In the genomic region with DNA sequence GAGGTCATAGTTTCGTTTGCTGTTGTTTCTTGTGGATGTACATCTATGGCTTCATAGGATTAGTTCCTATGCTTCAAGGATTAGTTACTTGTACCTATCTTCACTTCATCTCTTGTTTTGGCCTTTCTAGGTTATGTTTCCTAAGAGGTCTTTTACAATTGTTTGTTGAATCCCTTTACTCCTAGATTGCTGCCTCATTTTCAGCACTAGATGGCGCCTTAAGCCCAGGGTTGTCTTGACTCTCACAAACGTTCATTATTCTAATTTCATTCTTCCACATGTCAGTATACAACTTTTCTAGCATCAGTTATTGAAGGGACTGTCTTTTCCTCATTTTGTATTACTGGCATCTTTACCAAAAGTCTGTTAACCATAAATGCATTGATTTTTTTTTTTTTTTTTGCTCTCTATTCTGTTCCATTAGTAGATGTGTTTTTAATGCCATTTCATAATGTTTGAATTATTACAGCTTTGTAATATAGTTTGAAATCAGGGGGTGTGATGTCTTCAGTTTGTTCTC, we compare ENCODE assay signal across 8 cellular contexts. TPM values are rescaled to one million over a fixed set of nuclear protein-coding genes. Genes with fewer than 3 reads are reported as not detected.
A peak's percentile ranks its signal among the peaks of the same experiment; 100 is the strongest.
DNase-seq lines count a peak whose midpoint lies in the region; ATAC-seq and TF ChIP-seq lines count a peak whose summit lies in the region.

No MANE protein-coding gene starts in this region.

- no peak overlapping the region for H3K4me3 Mint-ChIP-seq in activated CD4-positive, alpha-beta T cell treated with anti-CD3 and anti-CD28 coated beads for 36 hours

- no peak overlapping the region for H3K27ac ChIP-seq in prostate gland

- intact Hi-C loops in activated CD4-positive, alpha-beta T cell treated with anti-CD3 and anti-CD28 coated beads for 36 hours (cut with DNase I, micrococcal nuclease), result loop anchor here (1.0 to 10.0 kb wide), 5 partner anchors 201 to 473 kb away; partner anchors contain the start of gene MED13 (in 1 of the 2)
- intact Hi-C loops in prostate gland (cut with DNase I), result no loop called here

- H3K4me3 ChIP-seq in AG10803 (ENCODE audit: low read length), result no peak overlapping the region
- no peak overlapping the region for H3K4me3 ChIP-seq in epithelial cell of proximal tubule (ENCODE audit: low read depth, low read length)
- H3K4me3 ChIP-seq in prostate gland, result no peak overlapping the region

- no peaks in the 10 kb centered on the region for H3K36me3 Mint-ChIP-seq in activated CD4-positive, alpha-beta T cell treated with anti-CD3 and anti-CD28 coated beads for 36 hours (ENCODE audit: low read depth)

- peaks cover 2% of the 10 kb centered on the region for H3K9me3 Mint-ChIP-seq in activated CD4-positive, alpha-beta T cell treated with anti-CD3 and anti-CD28 coated beads for 36 hours (ENCODE audit: low read depth)

- H3K27me3 ChIP-seq in prostate gland (replicated peaks; ENCODE audit: insufficient read depth), result no peaks in the 10 kb centered on the region

- TF ChIP-seq CTCF in AG10803 (conservative IDR thresholded peaks at IDR 0.05; ENCODE audit: low read length) (peak; percentile 88), epithelial cell of proximal tubule (conservative IDR thresholded peaks at IDR 0.05; ENCODE audit: low read depth, low read length) (peak; percentile 87), prostate gland (IDR thresholded peaks at IDR 0.05) (peak; percentile 11 to 52 (median 43))

- WGBS in prostate gland, result 23% methylated on average over 3 of the region's 3 CpGs

- TF ChIP-seq POLR2A in prostate gland (IDR thresholded peaks at IDR 0.05), result no peak

- peaks cover 43% of the 10 kb centered on the region for H3K27me3 Mint-ChIP-seq in activated CD4-positive, alpha-beta T cell treated with anti-CD3 and anti-CD28 coated beads for 36 hours

- H3K4me1 Mint-ChIP-seq in activated CD4-positive, alpha-beta T cell treated with anti-CD3 and anti-CD28 coated beads for 36 hours, result no peaks in the 10 kb centered on the region

- POLR2A ChIA-PET in activated CD4-positive, alpha-beta T cell treated with anti-CD3 and anti-CD28 coated beads for 36 hours (lab: Charles Lee), result no interaction called here

- peak; percentile 55 for DNase-seq in AG10803 (ENCODE audit: low read depth)
- peak; percentile 3 for DNase-seq in GM19240 (ENCODE audit: insufficient read length, low spot score)
- peak; percentile 8 for DNase-seq in NCI-H446 treated with DMSO at 0.1 percent for 48 hours (lab: John Stamatoyannopoulos, UW)
- DNase-seq in activated CD4-positive, alpha-beta T cell treated with anti-CD3 and anti-CD28 coated beads for 36 hours, result peak; percentile 72
- no peak for DNase-seq in epithelial cell of proximal tubule (ENCODE audit: low read depth)
- DNase-seq in prostate gland (ENCODE audit: low spot score), result peak; percentile 17

- H3K36me3 ChIP-seq in prostate gland, result no peaks in the 10 kb centered on the region

- no peak for ATAC-seq in activated CD4-positive, alpha-beta T cell treated with anti-CD3 and anti-CD28 coated beads for 36 hours
- no peak for ATAC-seq in HG03469 (IDR thresholded peaks at IDR 0.05; ENCODE audit: unreplicated experiment)
- no peak for ATAC-seq in HG02678 (IDR thresholded peaks at IDR 0.05; ENCODE audit: unreplicated experiment)

- no peaks in the 10 kb centered on the region for H3K9me3 ChIP-seq in prostate gland

- CTCF ChIA-PET in activated CD4-positive, alpha-beta T cell treated with anti-CD3 and anti-CD28 coated beads for 36 hours (lab: Charles Lee), result interaction anchor here (0.7 to 2.5 kb wide), 12 partner anchors 10 to 474 kb away, joined by 3 to 10 read pairs (median 4); no protein-coding TSS in a partner anchor

- no peaks in the 10 kb centered on the region for H3K4me1 ChIP-seq in prostate gland (replicated peaks)

- H3K27ac Mint-ChIP-seq in activated CD4-positive, alpha-beta T cell treated with anti-CD3 and anti-CD28 coated beads for 36 hours, result no peak overlapping the region

RNA-seq across cellular contexts. Expression of gene NACA2, which starts 45.0 kb away (rescaled TPM):
- total RNA-seq in activated CD4-positive, alpha-beta T cell treated with anti-CD3 and anti-CD28 coated beads for 36 hours, result not detected
- total RNA-seq in epithelial cell of proximal tubule, result not detected in 2 replicates
- 1 to 10 TPM in 1 of 2 donors, not detected in 1; 2.1 TPM for total RNA-seq in prostate gland
